Comparison of ENCODE assay signal across 9 cellular contexts in the genomic region with DNA sequence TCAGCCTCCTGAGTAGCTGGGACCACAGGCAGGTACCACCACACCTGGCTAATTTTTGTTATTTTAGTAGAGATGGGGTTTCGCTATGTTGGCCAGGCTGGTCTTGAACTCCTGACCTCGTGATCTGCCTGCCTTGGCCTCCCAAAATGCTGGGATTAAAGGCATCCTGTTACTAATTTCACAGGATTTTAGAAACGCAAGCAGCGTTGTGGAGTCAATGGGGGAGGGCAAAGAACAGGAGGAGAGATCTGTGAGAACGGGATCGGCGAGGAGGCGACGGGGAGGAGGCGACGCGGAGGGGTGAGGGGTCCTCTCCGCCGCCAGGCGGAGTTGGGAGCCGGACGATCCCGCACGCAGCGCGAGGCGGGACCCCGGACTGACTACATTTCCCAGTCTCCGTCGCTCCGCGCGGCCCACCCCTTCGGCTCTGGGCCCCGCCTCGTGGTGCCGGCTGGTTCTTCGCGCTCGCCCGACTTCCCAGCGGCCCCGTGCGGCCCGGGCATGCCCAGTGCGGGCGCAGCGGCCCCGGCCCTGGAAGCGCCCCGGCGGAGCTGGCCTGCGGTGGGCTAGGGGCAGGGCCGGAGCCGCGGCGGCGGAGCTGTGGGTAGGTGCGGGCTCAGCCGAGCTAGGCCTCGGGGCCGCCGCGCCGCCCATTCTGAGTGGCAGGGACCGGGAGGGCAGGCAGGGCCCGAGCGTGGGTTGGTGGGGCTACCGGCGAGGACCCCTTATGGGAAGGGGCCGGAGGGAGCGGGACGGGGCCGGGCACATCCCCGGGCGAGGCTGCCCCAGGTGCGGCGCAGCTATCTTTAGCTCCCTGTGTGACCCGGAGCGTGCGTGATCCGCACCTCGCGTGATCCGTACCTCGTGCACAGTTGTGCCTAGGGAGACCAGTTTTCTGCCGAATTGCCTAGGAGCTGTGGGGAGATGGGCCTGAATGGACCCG. TPM values are rescaled to one million over a fixed set of nuclear protein-coding genes. Genes with fewer than 3 reads are reported as not detected.
DNase-seq lines count a peak whose midpoint lies in the region; ATAC-seq, FAIRE-seq and TF ChIP-seq lines count a peak whose summit lies in the region.
"Had no signal": no experiment of that assay in that cellular context is flagged by ENCODE, and none has a peak within 500 bp of the region (broad histone marks: within the 10 kb centered on the region; RNA-seq: fewer than 3 reads in every experiment).

A gene (plus strand): TSS at position 508 of the 943 bp plus-strand sequence. CDS start 3,051 bp downstream, outside the sequence.

- ATAC-seq in GM18870 (IDR thresholded peaks at IDR 0.05; ENCODE audit: unreplicated experiment) (peak; percentile 83), HG03135 (IDR thresholded peaks at IDR 0.05; ENCODE audit: unreplicated experiment) (peak; percentile 92)

- peak; percentile 64 for TF ChIP-seq CTCF in WI38 (IDR thresholded peaks at IDR 0.05; ENCODE audit: low read depth, low read length)
- TF ChIP-seq CTCF in bronchial epithelial cell (IDR thresholded peaks at IDR 0.05; ENCODE audit: insufficient read depth, low read length, severe bottlenecking): peak; percentile 87

- peaks cover 1% of the 10 kb centered on the region for H3K36me3 ChIP-seq in bronchial epithelial cell (ENCODE audit: control insufficient read depth, insufficient read depth, low read length)

- H3K27me3 ChIP-seq in bronchial epithelial cell (ENCODE audit: control insufficient read depth, insufficient read depth, low read length): no peaks in the 10 kb centered on the region

- H3K4me3 ChIP-seq in WI38 (ENCODE audit: low read depth, low read length) (peak within 1 kb of the TSS; percentile 93), bronchial epithelial cell (ENCODE audit: low read depth, low read length) (peak within 1 kb of the TSS; percentile 96)

- DNase-seq in AG08395 (ENCODE audit: low spot score) (peak; percentile 94), NCI-H2227 (lab: John Stamatoyannopoulos, UW; ENCODE audit: unreplicated experiment) (peak; percentile 94), bronchial epithelial cell (ENCODE audit: low read depth) (peak; percentile 77), iPS-NIHi7 (ENCODE audit: extremely low spot score) (peak; percentile 96), smooth muscle cell of the brain vasculature (ENCODE audit: low read depth, low spot score) (peak; percentile 76)

- FAIRE-seq in bronchial epithelial cell (lab: Jason Lieb, UNC): no peak
- FAIRE-seq: colon had no signal

RNA-seq across cellular contexts. Expression of the gene that starts here (rescaled TPM):
- total RNA-seq in bronchial epithelial cell: 148 and 179 TPM in 2 replicates

Comparison
In these comparisons a context has a peak if more than half of its experiments do, and no peak if none do; other contexts are left out.
1. Peak in every context shown above with its lines: DNase-seq, ATAC-seq and H3K4me3 ChIP-seq.